Comparison of ENCODE assay signal across 11 cellular contexts in genomic region chr1:153353226-153353947, GRCh38. TPM values are rescaled to one million over a fixed set of nuclear protein-coding genes. Genes with fewer than 3 reads are reported as not detected.
DNase-seq lines count a peak whose midpoint lies in the region; ATAC-seq and TF ChIP-seq lines count a peak whose summit lies in the region.
"Had no signal": no experiment of that assay in that cellular context is flagged by ENCODE, and none has a peak within 500 bp of the region (broad histone marks: within the 10 kb centered on the region; RNA-seq: fewer than 3 reads in every experiment).

No MANE protein-coding gene starts in this region.

- H3K4me3 Mint-ChIP-seq in activated naive CD4-positive, alpha-beta T cell treated with anti-CD3 and anti-CD28 coated beads, Interleukin-2, amount 50 U/mL, for 24 hours = no peak overlapping the region
- no peak overlapping the region for H3K4me3 Mint-ChIP-seq in endothelial cell (ENCODE audit: unreplicated experiment)

- H3K36me3 Mint-ChIP-seq in activated naive CD4-positive, alpha-beta T cell treated with anti-CD3 and anti-CD28 coated beads, Interleukin-2, amount 50 U/mL, for 24 hours = no peaks in the 10 kb centered on the region
- no peaks in the 10 kb centered on the region for H3K36me3 Mint-ChIP-seq in endothelial cell (ENCODE audit: low read depth, unreplicated experiment)

- TF ChIP-seq CTCF in endothelial cell (IDR thresholded peaks at IDR 0.05; ENCODE audit: unreplicated experiment) (no peak), upper lobe of right lung (IDR thresholded peaks at IDR 0.05) (peak; percentile 10)

- peaks cover 2% of the 10 kb centered on the region for H3K27me3 Mint-ChIP-seq in activated naive CD4-positive, alpha-beta T cell treated with anti-CD3 and anti-CD28 coated beads, Interleukin-2, amount 50 U/mL, for 24 hours
- H3K27me3 Mint-ChIP-seq in endothelial cell (ENCODE audit: unreplicated experiment) = peaks cover 3% of the 10 kb centered on the region

- H3K27ac Mint-ChIP-seq in activated naive CD4-positive, alpha-beta T cell treated with anti-CD3 and anti-CD28 coated beads, Interleukin-2, amount 50 U/mL, for 24 hours = peak overlapping the region; percentile 9
- no peak overlapping the region for H3K27ac Mint-ChIP-seq in endothelial cell (ENCODE audit: unreplicated experiment)

- H3K4me3 ChIP-seq in upper lobe of right lung = no peak overlapping the region

- no peaks in the 10 kb centered on the region for H3K36me3 ChIP-seq in upper lobe of right lung

- peaks cover 15% of the 10 kb centered on the region for H3K4me1 ChIP-seq in upper lobe of right lung

- H3K4me1 Mint-ChIP-seq in activated naive CD4-positive, alpha-beta T cell treated with anti-CD3 and anti-CD28 coated beads, Interleukin-2, amount 50 U/mL, for 24 hours = peaks cover 18% of the 10 kb centered on the region
- H3K4me1 Mint-ChIP-seq in endothelial cell (ENCODE audit: unreplicated experiment) = peaks cover 40% of the 10 kb centered on the region

- H3K27me3 ChIP-seq in upper lobe of right lung = peaks cover 19% of the 10 kb centered on the region

- DNase-seq in activated naive CD4-positive, alpha-beta T cell (lab: John Stamatoyannopoulos, UW) = no peak
- DNase-seq in NCI-H345 (lab: John Stamatoyannopoulos, UW) (peak; percentile 61), endothelial cell (ENCODE audit: low spot score) (peak; percentile 50), upper lobe of right lung (no peak), mesenteric fat pad (ENCODE audit: low spot score) (no peak)
- DNase-seq in activated effector memory CD4-positive, alpha-beta T cell treated with Interleukin-2 at 50 U/mL for 16 hours = no peak
- DNase-seq: stimulated activated CD4-positive, alpha-beta T cell treated with anti-CD3 and anti-CD28 coated beads, Interleukin-2, amount 100 ng/mL, for 24 hours had no signal

- H3K27ac ChIP-seq in upper lobe of right lung = no peak overlapping the region

- H3K9me3 ChIP-seq in upper lobe of right lung = no peaks in the 10 kb centered on the region

- intact Hi-C loops in upper lobe of right lung (cut with DNase I) = loop anchor here (5.0 kb wide), 1 partner anchor 144 kb away; no protein-coding TSS in a partner anchor

- H3K9me3 Mint-ChIP-seq in activated naive CD4-positive, alpha-beta T cell treated with anti-CD3 and anti-CD28 coated beads, Interleukin-2, amount 50 U/mL, for 24 hours = no peaks in the 10 kb centered on the region
- H3K9me3 Mint-ChIP-seq in endothelial cell (ENCODE audit: unreplicated experiment) = no peaks in the 10 kb centered on the region

- ATAC-seq in upper lobe of right lung (no peak), GM19467 (IDR thresholded peaks at IDR 0.05; ENCODE audit: unreplicated experiment) (no peak)

RNA-seq across cellular contexts. Expression of gene S100A9, which starts 4.3 kb away (rescaled TPM):
- total RNA-seq in endothelial cell (ENCODE audit: unreplicated experiment) (0.51 TPM), upper lobe of right lung (418 TPM), mesenteric fat pad (892 TPM)
- total RNA-seq: glomerular endothelial cell, HT1080 had no signal

RNA-seq across cellular contexts. Expression of gene PGLYRP4, which starts 4.7 kb away (rescaled TPM):
- total RNA-seq in endothelial cell (ENCODE audit: unreplicated experiment) (1.7 TPM), upper lobe of right lung (not detected), mesenteric fat pad (not detected)
- total RNA-seq: glomerular endothelial cell, HT1080 had no signal

RNA-seq across cellular contexts. Expression of gene S100A12, which starts 22.0 kb away (rescaled TPM):
- total RNA-seq in endothelial cell (ENCODE audit: unreplicated experiment) = not detected
- total RNA-seq in upper lobe of right lung = 22.8 TPM
- 77.2 TPM for total RNA-seq in mesenteric fat pad
- total RNA-seq: glomerular endothelial cell, HT1080 had no signal

RNA-seq across cellular contexts. Expression of gene S100A8, which starts 37.5 kb away (rescaled TPM):
- not detected for total RNA-seq in endothelial cell (ENCODE audit: unreplicated experiment)
- 266 TPM for total RNA-seq in upper lobe of right lung
- 674 TPM for total RNA-seq in mesenteric fat pad
- total RNA-seq: glomerular endothelial cell, HT1080 had no signal

RNA-seq across cellular contexts. Expression of gene PGLYRP3, which starts 40.6 kb away (rescaled TPM):
- total RNA-seq in endothelial cell (ENCODE audit: unreplicated experiment) = 1.1 TPM
- not detected for total RNA-seq in upper lobe of right lung
- not detected for total RNA-seq in mesenteric fat pad
- total RNA-seq: glomerular endothelial cell, HT1080 had no signal

Comparison
In these comparisons a context has a peak if more than half of its experiments do, and no peak if none do; other contexts are left out.
1. DNase-seq: peak in NCI-H345 (single experiment) and endothelial cell (single experiment); none in activated naive CD4-positive, alpha-beta T cell (0 of 4), upper lobe of right lung (single experiment), mesenteric fat pad (single experiment) and activated effector memory CD4-positive, alpha-beta T cell treated with Interleukin-2 at 50 U/mL for 16 hours (single experiment).
2. RNA of gene S100A9, which starts 4.3 kb away (total RNA-seq): 892 TPM in mesenteric fat pad (single experiment) and 418 TPM in upper lobe of right lung (single experiment); 0.51 TPM in endothelial cell (single experiment); every median in the first group is over 100 times any median in the second.
3. RNA of gene S100A12, which starts 22.0 kb away (total RNA-seq): 77.2 TPM in mesenteric fat pad (single experiment) and 22.8 TPM in upper lobe of right lung (single experiment); not detected in endothelial cell (single experiment); every median in the first group is over 10 times any median in the second.